Comparison of ENCODE assay signal across 1 cellular context in genomic region chr9:126763130-126763764, GRCh38.
TF ChIP-seq lines count a peak whose summit lies in the region.

No MANE protein-coding gene starts in this region.

TF ChIP-seq in GM12878, 131 proteins besides CTCF, POLR2A, EP300 and RAD21:
- TF ChIP-seq BMI1 (IDR thresholded peaks at IDR 0.05; ENCODE audit: borderline replicate concordance) (no peak), PML (IDR thresholded peaks at IDR 0.05; ENCODE audit: low read length) (no peak), BCL11A (IDR thresholded peaks at IDR 0.05; ENCODE audit: low read depth, low read length) (no peak), TCF3 (IDR thresholded peaks at IDR 0.05; ENCODE audit: borderline replicate concordance, insufficient read depth, low read depth, low read length) (no peak), SUZ12 (IDR thresholded peaks at IDR 0.05; ENCODE audit: unreplicated experiment) (no peak), PAX5 (IDR thresholded peaks at IDR 0.05; ENCODE audit: borderline replicate concordance, low read depth, low read length) (no peak), BACH1 (IDR thresholded peaks at IDR 0.05; ENCODE audit: borderline replicate concordance) (no peak), RFX5 (IDR thresholded peaks at IDR 0.05; ENCODE audit: low read depth, low read length) (no peak), RB1 (IDR thresholded peaks at IDR 0.05; ENCODE audit: borderline replicate concordance) (no peak), HDAC2 (IDR thresholded peaks at IDR 0.05) (no peak), ZBTB11 (CRISPR knock-in tag; IDR thresholded peaks at IDR 0.05) (no peak), FOXM1 (IDR thresholded peaks at IDR 0.05; ENCODE audit: low read depth, low read length) (no peak)
- TF ChIP-seq, protein P1, sequence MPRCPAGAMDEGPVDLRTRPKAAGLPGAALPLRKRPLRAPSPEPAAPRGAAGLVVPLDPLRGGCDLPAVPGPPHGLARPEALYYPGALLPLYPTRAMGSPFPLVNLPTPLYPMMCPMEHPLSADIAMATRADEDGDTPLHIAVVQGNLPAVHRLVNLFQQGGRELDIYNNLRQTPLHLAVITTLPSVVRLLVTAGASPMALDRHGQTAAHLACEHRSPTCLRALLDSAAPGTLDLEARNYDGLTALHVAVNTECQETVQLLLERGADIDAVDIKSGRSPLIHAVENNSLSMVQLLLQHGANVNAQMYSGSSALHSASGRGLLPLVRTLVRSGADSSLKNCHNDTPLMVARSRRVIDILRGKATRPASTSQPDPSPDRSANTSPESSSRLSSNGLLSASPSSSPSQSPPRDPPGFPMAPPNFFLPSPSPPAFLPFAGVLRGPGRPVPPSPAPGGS (IDR thresholded peaks at IDR 0.05; ENCODE audit: borderline replicate concordance, insufficient read depth, low read depth, low read length, poor library complexity, severe bottlenecking): no peak
